ENCODE assay signal across 1 cellular context in the genomic region with DNA sequence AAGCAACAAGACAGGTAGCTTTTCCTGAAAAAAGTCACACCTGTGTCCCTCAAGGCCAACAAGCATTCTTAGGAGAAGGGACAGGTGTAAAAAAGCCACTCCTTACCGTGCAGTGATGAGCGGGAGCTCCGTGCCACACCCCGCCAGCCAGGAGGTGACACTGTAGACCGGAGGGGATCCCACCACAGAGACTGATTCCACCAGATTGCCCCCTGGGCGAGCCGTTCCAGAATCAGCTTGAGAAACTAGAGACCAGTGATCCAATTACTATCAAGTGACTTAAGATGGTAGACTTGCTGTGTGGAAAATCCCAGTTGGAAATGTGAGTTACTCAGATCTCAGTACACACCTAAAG.
TF ChIP-seq lines count a peak whose summit lies in the region.

No MANE protein-coding gene starts in this region.

TF ChIP-seq in WTC11, 78 proteins besides CTCF, POLR2A, EP300 and RAD21 (continued from another document):
- TF ChIP-seq ZNF219 (CRISPR knock-in tag; IDR thresholded peaks at IDR 0.05; ENCODE audit: borderline replicate concordance) (no peak), ZNF396 (CRISPR knock-in tag; IDR thresholded peaks at IDR 0.05; ENCODE audit: borderline replicate concordance) (no peak)
